In genomic region chr2:171347591-171348032, GRCh38 we compare ENCODE assay signal across 8 cellular contexts.
A peak's percentile ranks its signal among the peaks of the same experiment; 100 is the strongest.
DNase-seq lines count a peak whose midpoint lies in the region; ATAC-seq and TF ChIP-seq lines count a peak whose summit lies in the region.

No MANE protein-coding gene starts in this region.

- no peak for ATAC-seq in GM21447 (IDR thresholded peaks at IDR 0.05; ENCODE audit: unreplicated experiment)

- DNase-seq in HS-27A (ENCODE audit: low read depth) = peak; percentile 67
- DNase-seq in brain microvascular endothelial cell = peak; percentile 66
- peak; percentile 87 for DNase-seq in non-pigmented ciliary epithelial cell (ENCODE audit: low read depth)
- no peak for DNase-seq in NCI-H1930 (lab: John Stamatoyannopoulos, UW)
- DNase-seq in germinal center (ENCODE audit: low spot score) = no peak
- no peak for DNase-seq in head of caudate nucleus

- no peaks in the 10 kb centered on the region for H3K79me2 ChIP-seq in DOHH2 (ENCODE audit: control insufficient read depth, low read length)

- intact Hi-C loops in head of caudate nucleus (cut with DNase I) = no loop called here

- H3K9me3 ChIP-seq in DOHH2 (ENCODE audit: control insufficient read depth, insufficient read depth, low read length) = no peaks in the 10 kb centered on the region

- H3K27me3 ChIP-seq in DOHH2 (ENCODE audit: control insufficient read depth, low read length) (no peaks in the 10 kb centered on the region), brain microvascular endothelial cell (replicated peaks) (no peaks in the 10 kb centered on the region)

- TF ChIP-seq CTCF in DOHH2 (IDR thresholded peaks at IDR 0.05; ENCODE audit: low read depth, low read length, poor library complexity, severe bottlenecking) = no peak
- no peak for TF ChIP-seq CTCF in brain microvascular endothelial cell (IDR thresholded peaks at IDR 0.05; ENCODE audit: low read depth, low read length, missing control alignments)

- H3K9me2 ChIP-seq in DOHH2 (replicated peaks; ENCODE audit: control insufficient read depth, low read length) = no peaks in the 10 kb centered on the region

- H4K20me1 ChIP-seq in DOHH2 (ENCODE audit: control insufficient read depth, insufficient read depth, low read depth, low read length) = no peaks in the 10 kb centered on the region

- peaks cover 26% of the 10 kb centered on the region for H3K4me1 ChIP-seq in DOHH2 (ENCODE audit: control insufficient read depth, low read length)

- in situ Hi-C loops in brain microvascular endothelial cell (cut with HindIII; ENCODE audit: low pct_ligation_motif_present, low sequenced_read_pairs) = no loop called here

- H3K4me3 ChIP-seq in DOHH2 (ENCODE audit: low read length) (no peak overlapping the region), brain microvascular endothelial cell (ENCODE audit: low read depth, low read length) (no peak overlapping the region)

- no peak overlapping the region for H3K27ac ChIP-seq in DOHH2 (ENCODE audit: low read depth, low read length)
- H3K27ac ChIP-seq in brain microvascular endothelial cell = no peak overlapping the region

- peaks cover 9% of the 10 kb centered on the region for H3F3A ChIP-seq in DOHH2 (ENCODE audit: control insufficient read depth, insufficient read depth)

- H3K36me3 ChIP-seq in DOHH2 (ENCODE audit: control insufficient read depth, low read length) (no peaks in the 10 kb centered on the region), brain microvascular endothelial cell (replicated peaks) (no peaks in the 10 kb centered on the region)

- 0 out of 2 replicates have a peak overlapping the region, but pooled peaks have one; percentile 18 for H3K4me2 ChIP-seq in DOHH2 (ENCODE audit: low read length)

Comparison
In these comparisons a context has a peak if more than half of its experiments do, and no peak if none do; other contexts are left out.
1. DNase-seq: peak in HS-27A (single experiment), brain microvascular endothelial cell (single experiment) and non-pigmented ciliary epithelial cell (single experiment); none in NCI-H1930 (0 of 2), germinal center (single experiment) and head of caudate nucleus (0 of 42).